In genomic region chr4:140028676-140029407, GRCh38 we compare ENCODE assay signal across 1 cellular context.
TF ChIP-seq lines count a peak whose summit lies in the region.

No MANE protein-coding gene starts in this region.

TF ChIP-seq in A549, 52 proteins besides CTCF, POLR2A, EP300 and RAD21 (continued from another document):
- TF ChIP-seq USF2 (IDR thresholded peaks at IDR 0.05) = no peak
- no peak for TF ChIP-seq KDM1A (IDR thresholded peaks at IDR 0.05; ENCODE audit: low read depth)
- TF ChIP-seq ZFP36 (IDR thresholded peaks at IDR 0.05; ENCODE audit: borderline replicate concordance, partially characterized antibody) = no peak
- TF ChIP-seq HOXB5 (CRISPR knock-in tag; IDR thresholded peaks at IDR 0.05) = no peak
- TF ChIP-seq SREBF2 (IDR thresholded peaks at IDR 0.05) = no peak
- no peak for TF ChIP-seq HMGXB4 (CRISPR knock-in tag; IDR thresholded peaks at IDR 0.05; ENCODE audit: borderline replicate concordance)
